In the genomic region with DNA sequence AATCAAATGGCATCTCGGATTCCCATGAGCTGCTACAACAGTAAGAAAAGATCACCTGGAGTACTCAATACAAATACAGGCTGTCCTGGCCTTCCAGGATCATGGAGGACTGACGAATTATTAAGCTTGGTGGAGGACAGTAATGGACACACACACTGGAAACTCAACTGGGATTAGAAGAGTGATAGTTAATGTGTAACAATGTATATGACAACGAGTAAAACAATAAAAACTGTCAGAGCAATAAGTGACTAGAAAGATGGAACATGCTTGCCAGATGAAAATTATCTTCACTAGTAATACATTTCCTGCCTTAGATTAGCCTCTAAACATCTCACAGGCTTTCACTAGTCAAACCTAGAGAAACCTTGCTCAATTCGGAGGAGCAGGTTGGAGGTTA, we compare ENCODE assay signal across 9 cellular contexts. TPM values are rescaled to one million over a fixed set of nuclear protein-coding genes. Genes with fewer than 3 reads are reported as not detected.
"Had no signal": no experiment of that assay in that cellular context is flagged by ENCODE, and none has a peak within 500 bp of the region (broad histone marks: within the 10 kb centered on the region; RNA-seq: fewer than 3 reads in every experiment).

No MANE protein-coding gene starts in this region.

- FAIRE-seq: G401.6, GM12878, GM12891, GM12892, GM18507, GM19239 had no signal

- DNase-seq: GDM1, GF-D8 had no signal

- H3K4me3 ChIP-seq: GM12878 had no signal

- ATAC-seq: GM12878 had no signal

RNA-seq across cellular contexts. Expression of a gene that starts 49.2 kb away (rescaled TPM):
- total RNA-seq: G401, GM12878 had no signal
